ENCODE assay signal across 23 cellular contexts in genomic region chrX:46698691-46699090, GRCh38.
"Had no signal": no experiment of that assay in that cellular context is flagged by ENCODE, and none has a peak within 500 bp of the region (broad histone marks: within the 10 kb centered on the region; RNA-seq: fewer than 3 reads in every experiment).

No MANE protein-coding gene starts in this region.

- H3K4me3 Mint-ChIP-seq: activated CD4-positive, alpha-beta T cell treated with anti-CD3 and anti-CD28 coated beads, Interleukin-2, amount 10 ng/mL, durations not matched to agents 7 days and 5 days; activated CD8-positive, alpha-beta T cell treated with anti-CD3 and anti-CD28 coated beads, Interleukin-2, amount 10 ng/mL, durations not matched to agents 7 days and 5 days; activated naive CD8-positive, alpha-beta T cell treated with anti-CD3 and anti-CD28 coated beads, Interleukin-2, amount 50 U/mL, for 24 hours; activated T-helper 1 cell treated with anti-CD3 and anti-CD28 coated beads, Interleukin-12 subunit alpha, Interleukin-12 subunit beta, Interleukin-2, Interleukin-4 antibody, amounts not matched to agents 30 ng/mL and 10 ng/mL and 1 ng/mL, durations not matched to agents 14 hours and 24 hours and 36 hours; naive B cell; stimulated activated naive B cell treated with anti-CD40 and anti-IgM and Interleukin-4, amounts not matched to agents 10 μg/mL and 1 μg/mL and 100 μg/mL, for 72 hours; T-helper 17 cell had no signal

- H2AFZ ChIP-seq: parathyroid adenoma had no signal

- DNase-seq: activated CD4-positive, alpha-beta T cell treated with anti-CD3 and anti-CD28 coated beads, Interleukin-2, amount 10 ng/mL, durations not matched to agents 7 days and 5 days; activated CD4-positive, CD25-positive, alpha-beta regulatory T cell treated with anti-CD3 and anti-CD28 coated beads, Interleukin-2, amount 50 U/mL, for 72 hours; activated CD8-positive, alpha-beta T cell treated with anti-CD3 and anti-CD28 coated beads, Interleukin-2, amount 10 ng/mL, durations not matched to agents 7 days and 5 days; activated gamma-delta T cell; activated naive CD4-positive, alpha-beta T cell treated with anti-CD3 and anti-CD28 coated beads, Interleukin-2, amount 50 U/mL, for 16 hours; activated naive CD8-positive, alpha-beta T cell treated with anti-CD3 and anti-CD28 coated beads, Interleukin-2, amount 50 U/mL, for 24 hours; body of pancreas; central memory CD4-positive, alpha-beta T cell; effector memory CD4-positive, alpha-beta T cell; lower lobe of right lung; naive B cell; sigmoid colon; stimulated activated CD4-positive, alpha-beta T cell treated with anti-CD3 and anti-CD28 coated beads, Interleukin-15, amount 100 ng/mL, for 24 hours; stimulated activated CD8-positive, alpha-beta memory T cell treated with anti-CD3 and anti-CD28 coated beads, Interleukin-4, amount 100 ng/mL, for 48 hours; stimulated activated naive B cell treated with anti-CD40 and anti-IgM and Interleukin-4, amounts not matched to agents 10 μg/mL and 1 μg/mL and 100 μg/mL, for 72 hours; T-helper 17 cell; transverse colon had no signal

- H3K4me1 Mint-ChIP-seq: T-helper 17 cell had no signal

- H3K27me3 Mint-ChIP-seq: activated CD4-positive, alpha-beta T cell treated with anti-CD3 and anti-CD28 coated beads, Interleukin-2, amount 10 ng/mL, durations not matched to agents 7 days and 5 days; activated naive CD8-positive, alpha-beta T cell treated with anti-CD3 and anti-CD28 coated beads, Interleukin-2, amount 50 U/mL, for 24 hours; naive B cell; stimulated activated naive B cell treated with anti-CD40 and anti-IgM and Interleukin-4, amounts not matched to agents 10 μg/mL and 1 μg/mL and 100 μg/mL, for 72 hours; T-helper 17 cell had no signal

- H3K4me1 ChIP-seq: body of pancreas, esophagus muscularis mucosa, gastroesophageal sphincter, lower lobe of right lung, parathyroid adenoma, sigmoid colon, transverse colon had no signal

- H3K27ac Mint-ChIP-seq: activated CD4-positive, alpha-beta T cell treated with anti-CD3 and anti-CD28 coated beads, Interleukin-2, amount 10 ng/mL, durations not matched to agents 7 days and 5 days; activated CD8-positive, alpha-beta T cell treated with anti-CD3 and anti-CD28 coated beads, Interleukin-2, amount 10 ng/mL, durations not matched to agents 7 days and 5 days; activated naive CD8-positive, alpha-beta T cell treated with anti-CD3 and anti-CD28 coated beads, Interleukin-2, amount 50 U/mL, for 24 hours; activated T-helper 1 cell treated with anti-CD3 and anti-CD28 coated beads, Interleukin-12 subunit alpha, Interleukin-12 subunit beta, Interleukin-2, Interleukin-4 antibody, amounts not matched to agents 30 ng/mL and 10 ng/mL and 1 ng/mL, durations not matched to agents 14 hours and 24 hours and 36 hours; T-helper 17 cell had no signal

- H3K9me3 Mint-ChIP-seq: activated naive CD8-positive, alpha-beta T cell treated with anti-CD3 and anti-CD28 coated beads, Interleukin-2, amount 50 U/mL, for 24 hours; activated T-helper 1 cell treated with anti-CD3 and anti-CD28 coated beads, Interleukin-12 subunit alpha, Interleukin-12 subunit beta, Interleukin-2, Interleukin-4 antibody, amounts not matched to agents 30 ng/mL and 10 ng/mL and 1 ng/mL, durations not matched to agents 14 hours and 24 hours and 36 hours; stimulated activated naive B cell treated with anti-CD40 and anti-IgM and Interleukin-4, amounts not matched to agents 10 μg/mL and 1 μg/mL and 100 μg/mL, for 72 hours had no signal

- H3K9ac ChIP-seq: parathyroid adenoma had no signal

- H3K4me2 ChIP-seq: smooth muscle cell had no signal

- H3K27ac ChIP-seq: body of pancreas, esophagus muscularis mucosa, gastroesophageal sphincter, lower lobe of right lung, parathyroid adenoma, sigmoid colon, transverse colon had no signal

- H3K9me3 ChIP-seq: body of pancreas, esophagus muscularis mucosa, gastroesophageal sphincter, lower lobe of right lung, sigmoid colon, transverse colon had no signal

- ATAC-seq: activated CD8-positive, alpha-beta T cell treated with anti-CD3 and anti-CD28 coated beads, Interleukin-2, amount 10 ng/mL, durations not matched to agents 7 days and 5 days; activated naive CD8-positive, alpha-beta T cell treated with anti-CD3 and anti-CD28 coated beads, Interleukin-2, amount 50 U/mL, for 24 hours; body of pancreas; gastroesophageal sphincter; left lobe of liver; lower lobe of right lung; stimulated activated naive B cell treated with anti-CD40 and anti-IgM and Interleukin-4, amounts not matched to agents 10 μg/mL and 1 μg/mL and 100 μg/mL, for 72 hours; T-helper 17 cell had no signal

- H3K4me3 ChIP-seq: body of pancreas, esophagus muscularis mucosa, gastroesophageal sphincter, lower lobe of right lung, sigmoid colon, smooth muscle cell, transverse colon had no signal

- H3K27me3 ChIP-seq: body of pancreas, esophagus muscularis mucosa, gastroesophageal sphincter, sigmoid colon, transverse colon had no signal

- H3K36me3 ChIP-seq: esophagus muscularis mucosa, gastroesophageal sphincter, lower lobe of right lung, sigmoid colon, transverse colon had no signal
